ENCODE assay signal across 23 cellular contexts in genomic region chr22:46418827-46419226, GRCh38.
DNase-seq lines count a peak whose midpoint lies in the region; ATAC-seq and TF ChIP-seq lines count a peak whose summit lies in the region.
"Had no signal": no experiment of that assay in that cellular context is flagged by ENCODE, and none has a peak within 500 bp of the region (broad histone marks: within the 10 kb centered on the region; RNA-seq: fewer than 3 reads in every experiment).

No MANE protein-coding gene starts in this region.

- H3K27ac Mint-ChIP-seq in H9 = no peak overlapping the region
- H3K27ac Mint-ChIP-seq: B cell, T-helper 17 cell had no signal

- TF ChIP-seq CTCF in left ventricle myocardium inferior (IDR thresholded peaks at IDR 0.05; ENCODE audit: borderline replicate concordance) = no peak
- TF ChIP-seq CTCF in adrenal gland (IDR thresholded peaks at IDR 0.05) = no peak
- TF ChIP-seq CTCF in H9 (conservative IDR thresholded peaks at IDR 0.05) = no peak

- H3K27ac ChIP-seq in left ventricle myocardium inferior (replicated peaks) (peak overlapping the region; percentile 50), adrenal gland (no peak overlapping the region), H9 (ENCODE audit: insufficient read length, low read depth, low read length) (no peak overlapping the region)
- H3K27ac ChIP-seq: GM23248, SJCRH30 had no signal

- H3K4me2 ChIP-seq in H9 (ENCODE audit: insufficient read depth, insufficient read length, low read length) = no peak overlapping the region

- peaks cover 3% of the 10 kb centered on the region in 2 experiments; a peak in 3 of 4 replicates for H3K4me1 Mint-ChIP-seq in H9
- H3K4me1 Mint-ChIP-seq: CD4-positive, CD25-positive, alpha-beta regulatory T cell; T-helper 17 cell had no signal

- no peak overlapping the region for H2AK5ac ChIP-seq in H9 (ENCODE audit: insufficient read length, low read length)

- H3K56ac ChIP-seq in H9 (ENCODE audit: insufficient read length, low read depth, low read length) = no peak overlapping the region

- H3K9me3 Mint-ChIP-seq in H9 = no peaks in the 10 kb centered on the region
- H3K9me3 Mint-ChIP-seq: CD4-positive, CD25-positive, alpha-beta regulatory T cell had no signal

- no peak for TF ChIP-seq POLR2A in adrenal gland (IDR thresholded peaks at IDR 0.05)

- ATAC-seq in Right ventricle myocardium inferior (peak; percentile 26), HG03045 (IDR thresholded peaks at IDR 0.05; ENCODE audit: unreplicated experiment) (no peak)
- ATAC-seq: GM12878, T-helper 17 cell had no signal

- H3K18ac ChIP-seq in H9 (ENCODE audit: insufficient read length, low read depth, low read length) = no peak overlapping the region

- intact Hi-C loops in Right ventricle myocardium inferior (cut with DNase I) (no loop called here), cardiac septum (cut with DNase I) (no loop called here), left ventricle myocardium inferior (cut with micrococcal nuclease) (no loop called here), adrenal gland (cut with DNase I) (no loop called here)

- H4K5ac ChIP-seq in H9 (ENCODE audit: insufficient read length, low read depth, low read length) = no peak overlapping the region

- no peaks in the 10 kb centered on the region for H3K9me3 ChIP-seq in left ventricle myocardium inferior (replicated peaks)
- no peaks in the 10 kb centered on the region for H3K9me3 ChIP-seq in adrenal gland (replicated peaks in 1 of 3)
- no peaks in the 10 kb centered on the region for H3K9me3 ChIP-seq in H9 (ENCODE audit: control insufficient read depth, low read depth, low read length)
- H3K9me3 ChIP-seq: SJCRH30 had no signal

- H2BK5ac ChIP-seq in H9 (ENCODE audit: insufficient read length, low read length) = no peak overlapping the region

- 49 to 69% (median 58%) methylated on average over 7 to 11 of the region's 11 CpGs for WGBS in adrenal gland, 4 donors
- no CpG with 5 or more reads among the region's 11 CpGs for WGBS in H9 (ENCODE audit: extremely low coverage, insufficient read length, low lambda C conversion rate)

- H3K27me3 ChIP-seq in left ventricle myocardium inferior (ENCODE audit: low read depth) (peaks cover 16% of the 10 kb centered on the region), adrenal gland (no peaks in the 10 kb centered on the region), H9 (ENCODE audit: insufficient read depth, low read length) (no peaks in the 10 kb centered on the region)
- H3K27me3 ChIP-seq: SJCRH30 had no signal

- no peaks in the 10 kb centered on the region for H3K23me2 ChIP-seq in H9 (ENCODE audit: insufficient read length, low read depth, low read length, poor library complexity, severe bottlenecking)

- H4K91ac ChIP-seq in H9 (ENCODE audit: insufficient read length, low read depth, low read length) = no peak overlapping the region

- H2BK12ac ChIP-seq in H9 (ENCODE audit: insufficient read length, low read depth, low read length) = no peak overlapping the region

- H3K9ac ChIP-seq in H9 (ENCODE audit: extremely low read depth, insufficient read length, low read length) = no peak overlapping the region
- H3K9ac ChIP-seq: GM23248 had no signal

- no peak overlapping the region for H3K4ac ChIP-seq in H9 (ENCODE audit: low read depth, low read length)

- no peaks in the 10 kb centered on the region for H3K36me3 Mint-ChIP-seq in H9 (ENCODE audit: insufficient read depth in 1 of 3, low read depth in 3 of 3)
- H3K36me3 Mint-ChIP-seq: CD4-positive, CD25-positive, alpha-beta regulatory T cell had no signal

- DNase-seq in Right ventricle myocardium inferior (ENCODE audit: missing footprints) (no peak), cardiac septum (ENCODE audit: low spot score) (no peak), NCI-H69 (lab: John Stamatoyannopoulos, UW) (peak; percentile 73), left ventricle myocardium inferior (no peak), adrenal gland (no peak), H9 (no peak)
- DNase-seq: CD4-positive, CD25-positive, alpha-beta regulatory T cell; COR-L47; DMS153; GDM1; GM23248; HCEC 1CT; IMR-90; Karpas-422; NCI-H187 treated with DMSO at 0.1 percent for 48 hours; NCI-H226; NCI-H526; OCI-M1; SJCRH30; T-helper 17 cell had no signal

- no peaks in the 10 kb centered on the region for H4K20me1 ChIP-seq in H9 (ENCODE audit: control insufficient read depth, insufficient read depth, insufficient read length)

- H2BK15ac ChIP-seq in H9 (ENCODE audit: low read depth, low read length) = no peak overlapping the region

- H3K27me3 Mint-ChIP-seq in H9 (ENCODE audit: low read depth) = no peaks in the 10 kb centered on the region; the same call in 1 of the 2 replicates
- H3K27me3 Mint-ChIP-seq: B cell; CD4-positive, CD25-positive, alpha-beta regulatory T cell; T-helper 17 cell had no signal

- H3K4me1 ChIP-seq in left ventricle myocardium inferior = peaks cover 29% of the 10 kb centered on the region
- no peaks in the 10 kb centered on the region for H3K4me1 ChIP-seq in adrenal gland (replicated peaks in 1 of 2)
- no peaks in the 10 kb centered on the region for H3K4me1 ChIP-seq in H9 (ENCODE audit: insufficient read depth, low read length)
- H3K4me1 ChIP-seq: SJCRH30 had no signal

- H3K23ac ChIP-seq in H9 (ENCODE audit: insufficient read length, low read depth, low read length) = no peak overlapping the region

- H2BK120ac ChIP-seq in H9 (ENCODE audit: low read depth, low read length, poor library complexity, severe bottlenecking) = no peak overlapping the region

- H3K4me3 Mint-ChIP-seq in H9 = no peak overlapping the region
- H3K4me3 Mint-ChIP-seq: B cell; CD4-positive, CD25-positive, alpha-beta regulatory T cell; T-helper 17 cell had no signal

- H3K14ac ChIP-seq in H9 (ENCODE audit: insufficient read depth, low read length) = no peak overlapping the region

- H4K8ac ChIP-seq in H9 (replicated peaks; ENCODE audit: insufficient read length, low read depth, low read length) = no peak overlapping the region

- H3K4me3 ChIP-seq in left ventricle myocardium inferior = no peak overlapping the region
- no peak overlapping the region for H3K4me3 ChIP-seq in adrenal gland
- H3K4me3 ChIP-seq: GM12878, GM23248, SJCRH30 had no signal

- no peak overlapping the region for H2AFZ ChIP-seq in H9 (ENCODE audit: low read length)
- H2AFZ ChIP-seq: GM23248 had no signal

- H3K79me2 ChIP-seq in H9 (ENCODE audit: insufficient read depth, low read length) = no peaks in the 10 kb centered on the region

- no peaks in the 10 kb centered on the region for H3K79me1 ChIP-seq in H9 (ENCODE audit: insufficient read depth, low read depth, low read length, poor library complexity, severe bottlenecking)

- H2BK20ac ChIP-seq in H9 (ENCODE audit: low read depth, low read length, poor library complexity, severe bottlenecking) = no peak overlapping the region

- H3K36me3 ChIP-seq in left ventricle myocardium inferior (no peaks in the 10 kb centered on the region), adrenal gland (replicated peaks in 1 of 2) (no peaks in the 10 kb centered on the region)
- H3K36me3 ChIP-seq: SJCRH30 had no signal

- H3T11ph ChIP-seq in H9 (ENCODE audit: low read length) = no peak overlapping the region
